In genomic region chr19:577439-578392, GRCh38 we compare ENCODE assay signal across 1 cellular context.
TF ChIP-seq lines count a peak whose summit lies in the region.

No MANE protein-coding gene starts in this region.

TF ChIP-seq in GM12878, 131 proteins besides CTCF, POLR2A, EP300 and RAD21:
- no peak for TF ChIP-seq SMC3 (IDR thresholded peaks at IDR 0.05; ENCODE audit: borderline replicate concordance, low read length)
- TF ChIP-seq SMARCA5 (IDR thresholded peaks at IDR 0.05), result no peak
- TF ChIP-seq EZH2 (IDR thresholded peaks at IDR 0.05; ENCODE audit: borderline replicate concordance, control insufficient read depth, low read depth, low read length), result no peak
- no peak for TF ChIP-seq RBBP5 (conservative IDR thresholded peaks at IDR 0.05)
- TF ChIP-seq TCF7 (IDR thresholded peaks at IDR 0.05; ENCODE audit: borderline replicate concordance), result no peak
- no peak for TF ChIP-seq CREB1 (IDR thresholded peaks at IDR 0.05; ENCODE audit: low read depth)
- TF ChIP-seq PKNOX1 (IDR thresholded peaks at IDR 0.05), result no peak
- no peak for TF ChIP-seq PBX3 (IDR thresholded peaks at IDR 0.05; ENCODE audit: insufficient replicate concordance, low read depth, low read length)
- no peak for TF ChIP-seq CBX3 (IDR thresholded peaks at IDR 0.05; ENCODE audit: borderline replicate concordance, low read depth)
- no peak for TF ChIP-seq HSF1 (IDR thresholded peaks at IDR 0.05; ENCODE audit: low read depth, low read length)
- TF ChIP-seq ZNF592 (IDR thresholded peaks at IDR 0.05), result no peak
- TF ChIP-seq ZBTB33 (IDR thresholded peaks at IDR 0.05), result no peak
TF ChIP-seq in GM12878: peak in this region for 0.
